ENCODE assay signal across 9 cellular contexts in genomic region chr4:80215449-80216052, GRCh38. TPM values are rescaled to one million over a fixed set of nuclear protein-coding genes. Genes with fewer than 3 reads are reported as not detected.
DNase-seq lines count a peak whose midpoint lies in the region; ATAC-seq, FAIRE-seq and TF ChIP-seq lines count a peak whose summit lies in the region.
"Had no signal": no experiment of that assay in that cellular context is flagged by ENCODE, and none has a peak within 500 bp of the region (broad histone marks: within the 10 kb centered on the region; RNA-seq: fewer than 3 reads in every experiment).

No MANE protein-coding gene starts in this region.

- no peaks in the 10 kb centered on the region for H3K4me1 Mint-ChIP-seq in activated T-helper 17 cell treated with anti-CD3 and anti-CD28 coated beads, Interleukin-2, amount 50 U/mL, for 72 hours

- DNase-seq in D721Med (ENCODE audit: insufficient read length, low spot score), result no peak
- DNase-seq in OCI-M1 (lab: John Stamatoyannopoulos, UW), result peak; percentile 63
- peak; percentile 38 for DNase-seq in epithelial cell of esophagus (ENCODE audit: low read depth)
- DNase-seq in psoas muscle, result no peak

- H3K4me3 ChIP-seq in epithelial cell of esophagus (ENCODE audit: low read length) (no peak overlapping the region), psoas muscle (no peak overlapping the region)

- TF ChIP-seq CTCF in D721Med (IDR thresholded peaks at IDR 0.05; ENCODE audit: insufficient read depth, missing control alignments), result peak; percentile 75
- peak; percentile 56 for TF ChIP-seq CTCF in epithelial cell of esophagus (IDR thresholded peaks at IDR 0.05; ENCODE audit: insufficient read depth, low read depth, low read length, missing control alignments)
- peak; percentile 70 for TF ChIP-seq CTCF in psoas muscle (IDR thresholded peaks at IDR 0.05)

- no peaks in the 10 kb centered on the region for H3K9me3 ChIP-seq in psoas muscle

- H3K36me3 ChIP-seq in psoas muscle (ENCODE audit: insufficient read depth in 1 of 2, low read depth in 1 of 2), result no peaks in the 10 kb centered on the region

- no peaks in the 10 kb centered on the region for H3K27me3 ChIP-seq in psoas muscle (ENCODE audit: insufficient read depth in 3 of 3, low read length in 2 of 3)

- intact Hi-C loops in psoas muscle (cut with DNase I), result loop anchor here in 1 of 2 donors (5.0 kb wide), 1 partner anchor 1263 kb away; no protein-coding TSS in a partner anchor

- peak; percentile 87 for FAIRE-seq in D721Med (lab: Jason Lieb, UNC)

- no peak overlapping the region for H3K27ac ChIP-seq in psoas muscle

- peaks cover 19% of the 10 kb centered on the region for H3K27me3 Mint-ChIP-seq in activated T-helper 17 cell treated with anti-CD3 and anti-CD28 coated beads, Interleukin-2, amount 50 U/mL, for 72 hours

- no peak overlapping the region for H3K27ac Mint-ChIP-seq in activated T-helper 17 cell treated with anti-CD3 and anti-CD28 coated beads, Interleukin-2, amount 50 U/mL, for 72 hours

- no peaks in the 10 kb centered on the region for H3K4me1 ChIP-seq in psoas muscle

- no peak overlapping the region for H3K4me3 Mint-ChIP-seq in activated T-helper 17 cell treated with anti-CD3 and anti-CD28 coated beads, Interleukin-2, amount 50 U/mL, for 72 hours

- H3K9me3 Mint-ChIP-seq in activated T-helper 17 cell treated with anti-CD3 and anti-CD28 coated beads, Interleukin-2, amount 50 U/mL, for 72 hours, result no peaks in the 10 kb centered on the region

- ATAC-seq in HG02678 (IDR thresholded peaks at IDR 0.05; ENCODE audit: unreplicated experiment) (peak; percentile 52), psoas muscle (no peak), HG02852 (IDR thresholded peaks at IDR 0.05; ENCODE audit: unreplicated experiment) (no peak), GM19023 (IDR thresholded peaks at IDR 0.05; ENCODE audit: unreplicated experiment) (no peak)
- ATAC-seq in activated T-helper 17 cell treated with anti-CD3 and anti-CD28 coated beads, Interleukin-2, amount 50 U/mL, for 72 hours (replicated peaks), result no peak

- WGBS in psoas muscle, 3 donors, result 11 to 12% (median 11%) methylated on average over 5 of the region's 5 CpGs

- no peaks in the 10 kb centered on the region for H3K36me3 Mint-ChIP-seq in activated T-helper 17 cell treated with anti-CD3 and anti-CD28 coated beads, Interleukin-2, amount 50 U/mL, for 72 hours (ENCODE audit: low read depth)

RNA-seq across cellular contexts. Expression of gene PRDM8, which starts 18.2 kb away (rescaled TPM):
- 1 to 10 TPM in 1 of 4 donors, under 1 TPM in 3; 0.28 to 1.8 (median 0.50) TPM for total RNA-seq in psoas muscle
- polyA plus RNA-seq in psoas muscle, result under 1 TPM; 0.49 to 0.79 (median 0.63) TPM
- total RNA-seq in activated T-helper 17 cell treated with anti-CD3 and anti-CD28 coated beads, Interleukin-2, amount 50 U/mL, for 72 hours, result 1 to 10 TPM; 7.8 to 8.1 TPM

RNA-seq across cellular contexts. Expression of gene FGF5, which starts 50.9 kb away (rescaled TPM):
- total RNA-seq in psoas muscle, result under 1 TPM in 3 of 4 donors, not detected in 1; 0.05 to 0.85 (median 0.24) TPM
- polyA plus RNA-seq in psoas muscle, result not detected
- not detected for total RNA-seq in activated T-helper 17 cell treated with anti-CD3 and anti-CD28 coated beads, Interleukin-2, amount 50 U/mL, for 72 hours
- polyA plus RNA-seq: urinary bladder had no signal

Comparison
In these comparisons a context has a peak if more than half of its experiments do, and no peak if none do; other contexts are left out.
1. DNase-seq: peak in OCI-M1 (single experiment) and epithelial cell of esophagus (single experiment); none in D721Med (single experiment) and psoas muscle (0 of 2).
2. Peak in every context shown above with its lines, with median percentiles within 50 percentile points of each other: CTCF ChIP-seq.